Comparison of ENCODE assay signal across 8 cellular contexts in the genomic region with DNA sequence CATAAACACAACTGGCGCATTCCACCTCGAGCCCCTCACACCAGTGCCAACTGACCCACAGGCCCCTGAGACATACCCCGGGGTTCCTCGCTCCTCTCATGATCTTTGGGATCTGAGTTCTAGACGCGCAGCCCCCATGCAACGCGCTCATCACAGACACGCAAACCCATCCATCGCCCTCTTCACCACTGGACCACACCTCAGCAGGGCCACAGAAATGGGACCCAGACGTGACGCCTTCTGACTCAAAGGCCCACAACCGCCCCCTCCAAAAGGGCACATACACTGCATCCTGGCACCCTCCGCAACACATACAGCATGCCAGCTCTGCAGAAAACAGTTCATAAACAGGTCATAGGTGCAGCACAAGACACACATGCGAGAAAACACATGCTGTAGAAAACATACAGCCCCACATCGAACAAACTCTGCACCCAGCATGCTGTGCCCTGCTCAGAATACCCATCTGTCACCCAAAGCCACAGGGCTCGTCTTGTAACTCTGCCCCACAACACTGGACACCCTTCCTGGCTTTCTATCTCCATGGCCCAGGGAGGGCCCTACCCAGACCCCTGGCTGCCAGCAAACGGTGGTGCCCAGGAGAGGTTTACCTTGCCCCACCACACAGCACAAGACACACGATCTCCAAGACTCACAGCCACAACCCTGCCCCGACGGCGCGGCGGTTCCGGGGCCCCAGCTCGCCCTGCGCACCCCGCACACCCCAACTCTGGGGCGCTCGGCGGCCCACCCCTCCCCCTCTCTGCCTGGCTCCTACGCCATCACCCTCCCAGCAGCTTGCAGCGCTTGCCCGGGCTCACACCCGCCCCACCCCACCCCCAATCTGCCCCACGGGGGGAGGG. TPM values are rescaled to one million over a fixed set of nuclear protein-coding genes. Genes with fewer than 3 reads are reported as not detected.
DNase-seq lines count a peak whose midpoint lies in the region; ATAC-seq and TF ChIP-seq lines count a peak whose summit lies in the region.

No MANE protein-coding gene starts in this region.

- H3K9ac ChIP-seq in mammary epithelial cell (ENCODE audit: insufficient read depth, low read length) (peak overlapping the region; percentile 49), smooth muscle cell (ENCODE audit: low read depth) (peak overlapping the region; percentile 99)

- peak overlapping the region; percentile 94 to 99 (median 97) for H3K27ac Mint-ChIP-seq in immature natural killer cell

- WGBS in mammary epithelial cell (ENCODE audit: low coverage, missing lambda C conversion rate) = 4% methylated on average over 25 of the region's 36 CpGs
- 36% methylated on average over 23 of the region's 36 CpGs for WGBS in smooth muscle cell (ENCODE audit: low lambda C conversion rate)

- H3K79me2 ChIP-seq in mammary epithelial cell (ENCODE audit: insufficient read depth, low read length) (peaks cover 74% of the 10 kb centered on the region), smooth muscle cell (ENCODE audit: low read depth) (peaks cover 60% of the 10 kb centered on the region)

- in situ Hi-C loops in mammary epithelial cell (cut with MboI; ENCODE audit: low sequenced_read_pairs in 2 of 2) = loop anchor here in 1 of 2 donors (5.0 kb wide), 1 partner anchor 41 kb away; a partner anchor contains a TSS

- intact Hi-C loops in Right ventricle myocardium inferior (cut with DNase I) = loop anchor here (2.0 kb wide), 1 partner anchor 42 kb away; no protein-coding TSS in a partner anchor
- intact Hi-C loops in cardiac septum (cut with DNase I) = no loop called here
- intact Hi-C loops in mammary epithelial cell (cut with micrococcal nuclease) = no loop called here

- H3K27ac ChIP-seq in mammary epithelial cell (ENCODE audit: insufficient read depth, low read depth, low read length) = peak overlapping the region; percentile 36
- H3K27ac ChIP-seq in smooth muscle cell (ENCODE audit: low read depth) = peak overlapping the region; percentile 96

- H3K9me3 ChIP-seq in mammary epithelial cell (replicated peaks; ENCODE audit: insufficient read depth, low read length) (no peaks in the 10 kb centered on the region), smooth muscle cell (replicated peaks; ENCODE audit: low read depth) (no peaks in the 10 kb centered on the region)

- H3K4me1 ChIP-seq in mammary epithelial cell (ENCODE audit: insufficient read depth, low read length) (peaks cover 51% of the 10 kb centered on the region), smooth muscle cell (ENCODE audit: low read depth) (peaks cover 22% of the 10 kb centered on the region)

- peak overlapping the region; percentile 90 to 98 (median 94) for H3K4me3 Mint-ChIP-seq in immature natural killer cell

- TF ChIP-seq CTCF in WI38 (IDR thresholded peaks at IDR 0.05; ENCODE audit: low read depth, low read length) (no peak), mammary epithelial cell (conservative IDR thresholded peaks at IDR 0.05 in 1 of 2, IDR thresholded peaks at IDR 0.05 in 1 of 2; ENCODE audit: extremely low read depth in 1 of 2, insufficient read depth in 1 of 2, low read depth in 1 of 2, low read length in 2 of 2) (no peak), smooth muscle cell (IDR thresholded peaks at IDR 0.05; ENCODE audit: borderline replicate concordance, insufficient read depth, poor library complexity, severe bottlenecking) (no peak)

- H4K20me1 ChIP-seq in mammary epithelial cell (ENCODE audit: insufficient read depth, low read length) (no peaks in the 10 kb centered on the region), smooth muscle cell (ENCODE audit: low read depth) (peaks cover 48% of the 10 kb centered on the region)

- H3K4me3 ChIP-seq in WI38 (ENCODE audit: low read depth, low read length) (peak overlapping the region; percentile 87), mammary epithelial cell (replicated peaks in 1 of 3; ENCODE audit: insufficient read depth in 1 of 3, low read depth in 2 of 3, low read length in 3 of 3) (peak overlapping the region; percentile 50 to 76 (median 53)), smooth muscle cell (peak overlapping the region; percentile 97)

- H3K36me3 ChIP-seq in mammary epithelial cell (ENCODE audit: insufficient read depth, low read length) = no peaks in the 10 kb centered on the region
- no peaks in the 10 kb centered on the region for H3K36me3 ChIP-seq in smooth muscle cell (ENCODE audit: low read depth)

- no peaks in the 10 kb centered on the region for H3K27me3 ChIP-seq in mammary epithelial cell (ENCODE audit: insufficient read depth, low read length)
- no peaks in the 10 kb centered on the region for H3K27me3 ChIP-seq in smooth muscle cell (ENCODE audit: low read depth)

- BruUV-seq in mammary epithelial cell (replicated peaks; lab: Mats Ljungman, UMichigan) = no TSS peak

- H3K4me2 ChIP-seq in mammary epithelial cell (ENCODE audit: insufficient read depth, low read depth, low read length) (peak overlapping the region; percentile 98), smooth muscle cell (peak overlapping the region; percentile 98)

- no peaks in the 10 kb centered on the region for H3K9me3 Mint-ChIP-seq in immature natural killer cell

- peak; percentile 18 for ATAC-seq in Right ventricle myocardium inferior

- peaks cover 68 to 73% of the 10 kb centered on the region in 2 donors for H3K4me1 Mint-ChIP-seq in immature natural killer cell

- H2AFZ ChIP-seq in mammary epithelial cell (ENCODE audit: low read depth, low read length) (peak overlapping the region; percentile 57), smooth muscle cell (ENCODE audit: low read depth) (no peak overlapping the region)

- peaks cover 21% of the 10 kb centered on the region for H3F3A ChIP-seq in smooth muscle cell (ENCODE audit: low read depth)

- DNase-seq in Right ventricle myocardium inferior (ENCODE audit: missing footprints) = no peak
- no peak for DNase-seq in cardiac septum (ENCODE audit: low spot score)
- no peak for DNase-seq in mammary epithelial cell
- DNase-seq in immature natural killer cell = peak; percentile 79 to 85 (median 79)
- no peak for DNase-seq in smooth muscle cell (lab: John Stamatoyannopoulos, UW; ENCODE audit: unreplicated experiment)
- no peak for DNase-seq in DMS153 (lab: John Stamatoyannopoulos, UW)
- no peak for DNase-seq in middle frontal gyrus (ENCODE audit: extremely low spot score, low spot score)

- dilution Hi-C loops in mammary epithelial cell (cut with HindIII; ENCODE audit: low sequenced_read_pairs) = loop anchor here (5.0 kb wide), 3 partner anchors 46 to 104 kb away; a partner anchor contains a TSS

- H3K36me3 Mint-ChIP-seq in immature natural killer cell = no peaks in the 10 kb centered on the region

- CTCF ChIA-PET in mammary epithelial cell (lab: Charles Lee; ENCODE audit: low non-redundant PET) = no interaction called here

- H3K27me3 Mint-ChIP-seq in immature natural killer cell (ENCODE audit: low read depth in 3 of 3) = peaks cover 25 to 38% (median 33%) of the 10 kb centered on the region in 3 donors

RNA-seq across cellular contexts. Expression of a gene that starts 0.9 kb away (rescaled TPM):
- total RNA-seq in Right ventricle myocardium inferior (62.1 TPM), cardiac septum (69.4 TPM), mammary epithelial cell (10 to 100 TPM; 32.5 to 56.3 TPM), smooth muscle cell (24.2 and 25.6 TPM in 2 replicates)
- polyA plus RNA-seq in mammary epithelial cell (20.9 TPM), immature natural killer cell (10 to 100 TPM in 1 of 3 donors, 1 to 10 TPM in 2; 4.4 to 25.8 (median 8.3) TPM), smooth muscle cell (22.8 and 26.9 TPM in 2 replicates)
- 66.9 TPM for polyA minus RNA-seq in mammary epithelial cell

RNA-seq across cellular contexts. Expression of a gene that starts 2.7 kb away (rescaled TPM):
- total RNA-seq in Right ventricle myocardium inferior (not detected), cardiac septum (not detected), mammary epithelial cell (not detected), smooth muscle cell (not detected in 2 replicates)
- polyA plus RNA-seq in mammary epithelial cell (not detected), immature natural killer cell (not detected), smooth muscle cell (0.51 TPM in 1 of 2 replicates, not detected in the other)
- not detected for polyA minus RNA-seq in mammary epithelial cell

RNA-seq across cellular contexts. Expression of a gene that starts 5.7 kb away (rescaled TPM):
- total RNA-seq in Right ventricle myocardium inferior (36.4 TPM), cardiac septum (56.4 TPM), mammary epithelial cell (100 to 1,000 TPM; 168 to 184 TPM), smooth muscle cell (72.0 and 76.0 TPM in 2 replicates)
- polyA plus RNA-seq in mammary epithelial cell (8.6 TPM), immature natural killer cell (10 to 100 TPM; 16.0 to 67.8 (median 25.7) TPM), smooth muscle cell (80.2 and 123 TPM in 2 replicates)
- polyA minus RNA-seq in mammary epithelial cell = 461 TPM

RNA-seq across cellular contexts. Expression of a gene that starts 33.6 kb away (rescaled TPM):
- total RNA-seq in Right ventricle myocardium inferior (11.8 TPM), cardiac septum (9.9 TPM), mammary epithelial cell (10 to 100 TPM; 30.2 to 35.4 TPM), smooth muscle cell (8.9 and 12.2 TPM in 2 replicates)
- polyA plus RNA-seq in mammary epithelial cell (33.8 TPM), immature natural killer cell (10 to 100 TPM; 32.4 to 41.3 (median 38.5) TPM), smooth muscle cell (19.0 and 22.5 TPM in 2 replicates)
- polyA minus RNA-seq in mammary epithelial cell = 10.9 TPM

RNA-seq across cellular contexts. Expression of a gene that starts 39.2 kb away (rescaled TPM):
- total RNA-seq in Right ventricle myocardium inferior (11.7 TPM), cardiac septum (3.9 TPM), mammary epithelial cell (10 to 100 TPM; 11.2 to 20.2 TPM), smooth muscle cell (21.3 and 28.5 TPM in 2 replicates)
- polyA plus RNA-seq in mammary epithelial cell (16.8 TPM), immature natural killer cell (not detected), smooth muscle cell (13.9 and 30.9 TPM in 2 replicates)
- 13.5 TPM for polyA minus RNA-seq in mammary epithelial cell

Comparison
In these comparisons a context has a peak if more than half of its experiments do, and no peak if none do; other contexts are left out.
1. DNase-seq: peak in immature natural killer cell (3 of 3); none in Right ventricle myocardium inferior (single experiment), cardiac septum (single experiment), mammary epithelial cell (single experiment), smooth muscle cell (single experiment), DMS153 (single experiment) and middle frontal gyrus (single experiment).
2. Peak in every context shown above with its lines, with median percentiles within 50 percentile points of each other: H3K4me3 ChIP-seq.